ENCODE assay signal across 1 cellular context in genomic region chr11:130613396-130613795, GRCh38.
TF ChIP-seq lines count a peak whose summit lies in the region.

No MANE protein-coding gene starts in this region.

TF ChIP-seq in IMR-90, 13 proteins besides CTCF, POLR2A, EP300 and RAD21 (continued from another document):
- no peak for TF ChIP-seq MAFK (IDR thresholded peaks at IDR 0.05; ENCODE audit: low read depth, low read length)
- no peak for TF ChIP-seq SMC3 (IDR thresholded peaks at IDR 0.05; ENCODE audit: low read depth, low read length)
- TF ChIP-seq ELK1 (IDR thresholded peaks at IDR 0.05; ENCODE audit: borderline replicate concordance, low read depth, low read length): no peak
- TF ChIP-seq RFX5 (IDR thresholded peaks at IDR 0.05; ENCODE audit: low read depth, low read length): no peak
- TF ChIP-seq BHLHE40 (IDR thresholded peaks at IDR 0.05; ENCODE audit: low read depth, low read length): no peak
- no peak for TF ChIP-seq CEBPB (IDR thresholded peaks at IDR 0.05; ENCODE audit: low read depth, low read length)
